In genomic region chr21:14119038-14119437, GRCh38 we compare ENCODE assay signal across 1 cellular context.
TF ChIP-seq lines count a peak whose summit lies in the region.

No MANE protein-coding gene starts in this region.

TF ChIP-seq in WTC11, 78 proteins besides CTCF, POLR2A, EP300 and RAD21 (continued from another document):
- TF ChIP-seq ZBTB43 (CRISPR knock-in tag; IDR thresholded peaks at IDR 0.05) (no peak), SP1 (CRISPR knock-in tag; conservative IDR thresholded peaks at IDR 0.05) (no peak), ETV6 (CRISPR knock-in tag; IDR thresholded peaks at IDR 0.05) (no peak), NFE2L1 (CRISPR knock-in tag; IDR thresholded peaks at IDR 0.05) (no peak), GTF2I (CRISPR knock-in tag; conservative IDR thresholded peaks at IDR 0.05) (no peak), FOXP4 (CRISPR knock-in tag; IDR thresholded peaks at IDR 0.05) (no peak), SMAD3 (CRISPR knock-in tag; IDR thresholded peaks at IDR 0.05; ENCODE audit: borderline replicate concordance) (no peak)
